ENCODE assay signal across 19 cellular contexts in the genomic region with DNA sequence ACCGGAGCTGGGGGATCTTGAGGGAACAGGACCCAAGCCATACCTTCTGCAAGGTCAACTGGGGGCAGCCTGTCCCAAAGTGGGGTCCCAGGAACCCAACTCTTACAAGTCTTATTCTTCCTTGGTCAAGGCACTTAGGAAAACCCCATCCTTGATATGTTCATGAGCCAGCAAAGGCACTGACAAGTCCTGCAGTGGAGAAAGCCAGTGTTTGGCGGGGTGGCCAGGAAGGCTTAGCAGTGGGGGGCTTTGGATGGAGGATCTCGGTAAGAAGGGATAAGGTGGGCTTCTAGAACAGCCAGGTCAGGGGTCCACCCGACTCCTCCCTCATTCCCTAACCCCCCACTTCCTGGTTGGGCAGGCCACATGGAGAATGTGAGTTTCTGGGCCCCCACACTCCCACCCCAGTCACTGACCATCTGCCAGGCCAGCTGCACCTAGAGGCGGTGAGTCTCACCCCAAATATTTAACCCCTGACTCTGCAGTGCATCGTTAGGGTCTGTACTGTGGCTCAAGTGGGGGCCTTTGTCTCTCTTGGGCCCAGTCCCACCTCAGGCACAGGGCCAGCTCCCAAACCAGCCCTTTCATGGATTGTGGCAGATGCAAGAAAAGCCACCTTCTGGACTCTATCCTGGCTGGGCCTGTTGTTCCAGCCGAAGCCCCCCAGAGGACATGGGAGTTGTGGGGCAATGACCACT. TPM values are rescaled to one million over a fixed set of nuclear protein-coding genes. Genes with fewer than 3 reads are reported as not detected.
"Had no signal": no experiment of that assay in that cellular context is flagged by ENCODE, and none has a peak within 500 bp of the region (broad histone marks: within the 10 kb centered on the region; RNA-seq: fewer than 3 reads in every experiment).

No MANE protein-coding gene starts in this region.

- H3K9me3 Mint-ChIP-seq: activated B cell treated with CpG ODN at 0.5 μM for 24 hours; activated CD4-positive, alpha-beta T cell treated with anti-CD3 and anti-CD28 coated beads, Interleukin-2, amount 10 ng/mL, durations not matched to agents 7 days and 5 days; activated naive CD4-positive, alpha-beta T cell treated with anti-CD3 and anti-CD28 coated beads, Interleukin-2, amount 50 U/mL, for 24 hours; endodermal cell; natural killer cell treated with Interleukin-12 subunit alpha and Interleukin-12 subunit beta and Interleukin-15 and Interleukin-18, amount 100 ng/mL, for 72 hours had no signal

- H3K27me3 Mint-ChIP-seq: activated CD4-positive, alpha-beta T cell treated with anti-CD3 and anti-CD28 coated beads, Interleukin-2, amount 10 ng/mL, durations not matched to agents 7 days and 5 days; activated naive CD4-positive, alpha-beta T cell treated with anti-CD3 and anti-CD28 coated beads, Interleukin-2, amount 50 U/mL, for 24 hours had no signal

- H3K4me3 Mint-ChIP-seq: activated B cell treated with CpG ODN at 0.5 μM for 24 hours; activated CD4-positive, alpha-beta T cell treated with anti-CD3 and anti-CD28 coated beads, Interleukin-2, amount 10 ng/mL, durations not matched to agents 7 days and 5 days; activated naive CD4-positive, alpha-beta T cell treated with anti-CD3 and anti-CD28 coated beads, Interleukin-2, amount 50 U/mL, for 24 hours; brain; endodermal cell; natural killer cell treated with Interleukin-12 subunit alpha and Interleukin-12 subunit beta and Interleukin-15 and Interleukin-18, amount 100 ng/mL, for 72 hours had no signal

- H3K27me3 ChIP-seq: foreskin keratinocyte had no signal

- ATAC-seq: left colon; mucosa of descending colon; stimulated activated naive CD8-positive, alpha-beta T cell treated with anti-CD3 and anti-CD28 coated beads, Interleukin-15, Interleukin-2, amounts not matched to agents 100 U/mL and 50 U/mL, for 24 hours had no signal

- H3K27ac ChIP-seq: foreskin keratinocyte had no signal

- H3K9me3 ChIP-seq: mucosa of descending colon had no signal

- H3K4me3 ChIP-seq: mucosa of descending colon had no signal

- DNase-seq: activated B cell treated with CpG ODN at 0.5 μM for 24 hours; activated CD4-positive, alpha-beta T cell treated with anti-CD3 and anti-CD28 coated beads, Interleukin-2, amount 10 ng/mL, durations not matched to agents 7 days and 5 days; activated effector memory CD4-positive, alpha-beta T cell treated with Interleukin-2 at 50 U/mL for 16 hours; activated T-cell treated with anti-CD3 and anti-CD28 coated beads, Interleukin-2, amount 50 U/mL, for 1 hour; cerebellar nuclear complex; dermis blood vessel endothelial cell; endodermal cell; left colon; mucosa of descending colon; stimulated activated CD4-positive, alpha-beta T cell treated with anti-CD3 and anti-CD28 coated beads, Interleukin-2, amount 100 ng/mL, for 48 hours; stimulated activated naive CD8-positive, alpha-beta T cell treated with anti-CD3 and anti-CD28 coated beads, Interleukin-15, Interleukin-2, amounts not matched to agents 100 U/mL and 50 U/mL, for 24 hours; T-helper 2 cell had no signal

- H3K27ac Mint-ChIP-seq: activated B cell treated with CpG ODN at 0.5 μM for 24 hours; activated CD4-positive, alpha-beta T cell treated with anti-CD3 and anti-CD28 coated beads, Interleukin-2, amount 10 ng/mL, durations not matched to agents 7 days and 5 days; activated naive CD4-positive, alpha-beta T cell treated with anti-CD3 and anti-CD28 coated beads, Interleukin-2, amount 50 U/mL, for 24 hours; brain; endodermal cell; natural killer cell treated with Interleukin-12 subunit alpha and Interleukin-12 subunit beta and Interleukin-15 and Interleukin-18, amount 100 ng/mL, for 72 hours had no signal

- H3K36me3 Mint-ChIP-seq: activated naive CD4-positive, alpha-beta T cell treated with anti-CD3 and anti-CD28 coated beads, Interleukin-2, amount 50 U/mL, for 24 hours; brain; natural killer cell treated with Interleukin-12 subunit alpha and Interleukin-12 subunit beta and Interleukin-15 and Interleukin-18, amount 100 ng/mL, for 72 hours had no signal

- H3K4me1 Mint-ChIP-seq: activated B cell treated with CpG ODN at 0.5 μM for 24 hours; activated CD4-positive, alpha-beta T cell treated with anti-CD3 and anti-CD28 coated beads, Interleukin-2, amount 10 ng/mL, durations not matched to agents 7 days and 5 days; activated naive CD4-positive, alpha-beta T cell treated with anti-CD3 and anti-CD28 coated beads, Interleukin-2, amount 50 U/mL, for 24 hours; brain had no signal

RNA-seq across cellular contexts. Expression of a gene that starts 22.3 kb away (rescaled TPM):
- total RNA-seq: activated CD4-positive, alpha-beta T cell treated with anti-CD3 and anti-CD28 coated beads, Interleukin-2, amount 10 ng/mL, durations not matched to agents 7 days and 5 days; activated CD8-positive, alpha-beta memory T cell treated with anti-CD3 and anti-CD28 coated beads for 36 hours; natural killer cell treated with Interleukin-12 subunit alpha and Interleukin-12 subunit beta and Interleukin-15 and Interleukin-18, amount 100 ng/mL, for 72 hours had no signal

RNA-seq across cellular contexts. Expression of a gene that starts 43.5 kb away (rescaled TPM):
- total RNA-seq: activated B cell treated with CpG ODN at 0.5 μM for 24 hours; activated CD4-positive, alpha-beta T cell treated with anti-CD3 and anti-CD28 coated beads, Interleukin-2, amount 10 ng/mL, durations not matched to agents 7 days and 5 days; activated CD8-positive, alpha-beta memory T cell treated with anti-CD3 and anti-CD28 coated beads for 36 hours; dermis blood vessel endothelial cell; foreskin keratinocyte; natural killer cell treated with Interleukin-12 subunit alpha and Interleukin-12 subunit beta and Interleukin-15 and Interleukin-18, amount 100 ng/mL, for 72 hours; pulmonary artery endothelial cell; ureter had no signal
- polyA plus RNA-seq: foreskin keratinocyte had no signal
